Comparison of ENCODE assay signal across 17 cellular contexts in the genomic region with DNA sequence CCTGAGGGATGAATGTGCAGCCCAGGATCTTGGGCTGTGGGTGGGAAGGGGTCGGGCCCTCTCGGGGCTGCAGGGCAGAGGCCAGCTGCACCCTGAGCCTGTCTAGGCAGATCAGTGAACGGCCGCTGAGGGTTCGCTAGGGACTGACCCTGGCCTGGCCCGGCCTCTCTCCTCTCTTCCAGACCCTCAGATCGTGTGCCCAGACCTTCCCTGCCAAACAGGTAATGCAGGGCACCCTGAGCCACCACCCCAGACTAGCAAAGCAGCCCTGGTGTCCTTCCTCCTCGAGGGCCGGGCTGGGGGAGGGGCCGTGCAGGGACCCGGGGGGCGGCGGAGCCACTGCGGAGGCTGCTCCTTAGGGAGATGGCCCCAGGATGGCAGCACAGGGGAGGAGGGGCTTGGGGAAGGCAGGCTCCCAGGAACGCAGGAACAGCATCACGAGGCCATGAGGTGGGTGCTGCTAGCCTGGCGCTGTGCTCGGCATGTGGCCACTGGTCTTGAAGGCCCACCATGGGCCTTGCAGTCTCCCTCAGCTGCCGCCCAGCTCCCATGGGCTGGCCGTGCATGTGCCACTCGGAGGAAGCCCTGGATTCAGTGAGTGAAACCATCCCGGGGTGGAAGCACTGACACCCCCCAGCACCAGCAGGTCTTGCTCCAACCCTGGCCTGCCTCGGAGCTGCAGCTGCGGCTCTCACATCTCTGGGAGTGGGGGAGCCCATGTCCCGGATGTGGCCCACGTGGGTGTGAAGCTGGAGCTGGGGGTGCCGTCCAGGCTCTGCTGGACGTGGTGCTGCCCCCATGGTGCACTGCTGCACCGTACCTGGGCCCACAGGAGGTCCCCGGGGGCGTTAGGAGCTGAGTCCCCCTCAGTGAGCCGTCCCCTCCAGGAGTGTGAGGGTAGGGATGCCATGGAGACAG. TPM values are rescaled to one million over a fixed set of nuclear protein-coding genes. Genes with fewer than 3 reads are reported as not detected.
A peak's percentile ranks its signal among the peaks of the same experiment; 100 is the strongest.
DNase-seq lines count a peak whose midpoint lies in the region; ATAC-seq, FAIRE-seq and TF ChIP-seq lines count a peak whose summit lies in the region.
"Had no signal": no experiment of that assay in that cellular context is flagged by ENCODE, and none has a peak within 500 bp of the region (broad histone marks: within the 10 kb centered on the region; RNA-seq: fewer than 3 reads in every experiment).

No MANE protein-coding gene starts in this region.

- no peaks in the 10 kb centered on the region for H3K9me3 ChIP-seq in right lobe of liver
- no peaks in the 10 kb centered on the region for H3K9me3 ChIP-seq in HepG2 (ENCODE audit: low read length)
- H3K9me3 ChIP-seq in mucosa of descending colon = no peaks in the 10 kb centered on the region
- no peaks in the 10 kb centered on the region for H3K9me3 ChIP-seq in uterus
- H3K9me3 ChIP-seq: thyroid gland had no signal

- H3K4me2 ChIP-seq in HepG2 (ENCODE audit: low read depth, low read length) = no peak overlapping the region

- H3K4me3 ChIP-seq in right lobe of liver (no peak overlapping the region), HepG2 (replicated peaks in 1 of 3; ENCODE audit: insufficient read depth in 1 of 3, low read depth in 2 of 3, low read length in 3 of 3) (no peak overlapping the region), mucosa of descending colon (no peak overlapping the region), uterus (no peak overlapping the region)
- H3K4me3 ChIP-seq: thyroid gland had no signal

- no TSS peak for BruUV-seq in HepG2 (replicated peaks; lab: Mats Ljungman, UMichigan)

- H3K79me2 ChIP-seq in HepG2 (ENCODE audit: insufficient read depth, low read length) = no peaks in the 10 kb centered on the region

- no peak for TF ChIP-seq RAD21 in HepG2 (CRISPR knock-in tag; IDR thresholded peaks at IDR 0.05)

- peak; percentile 20 to 72 (median 57) for DNase-seq in right lobe of liver
- no peak for DNase-seq in HepG2 (ENCODE audit: low spot score)
- peak; percentile 2 for DNase-seq in endothelial cell (ENCODE audit: low spot score)
- DNase-seq in mucosa of descending colon = peak in 2 of 3 donors; percentile 16 to 44
- DNase-seq in uterus = peak; percentile 25 to 28
- DNase-seq in NCI-H2107 treated with DMSO at 0.1 percent for 48 hours (lab: John Stamatoyannopoulos, UW; ENCODE audit: unreplicated experiment) = no peak
- DNase-seq in NCI-H510A treated with DMSO at 0.1 percent for 48 hours (lab: John Stamatoyannopoulos, UW) = no peak
- DNase-seq: activated naive CD8-positive, alpha-beta T cell treated with anti-CD3 and anti-CD28 coated beads for 36 hours; DMS153; hypothalamus; NCI-H2081; NK-92 treated with Interleukin-12 subunit alpha and Interleukin-12 subunit beta, amount 100 ng/mL, for 24 hours; SIG-M5; thyroid gland had no signal

- H3K9me3 Mint-ChIP-seq in endothelial cell (ENCODE audit: unreplicated experiment) = no peaks in the 10 kb centered on the region
- H3K9me3 Mint-ChIP-seq: activated naive CD8-positive, alpha-beta T cell treated with anti-CD3 and anti-CD28 coated beads for 36 hours had no signal

- no peak for TF ChIP-seq CTCF in right lobe of liver (IDR thresholded peaks at IDR 0.05)
- no peak for TF ChIP-seq CTCF in HepG2 (CRISPR knock-in tag; IDR thresholded peaks at IDR 0.05)
- no peak for TF ChIP-seq CTCF in endothelial cell (IDR thresholded peaks at IDR 0.05; ENCODE audit: unreplicated experiment)
- TF ChIP-seq CTCF in mucosa of descending colon (IDR thresholded peaks at IDR 0.05) = no peak
- TF ChIP-seq CTCF in uterus (IDR thresholded peaks at IDR 0.05) = no peak

- no peaks in the 10 kb centered on the region for H3K4me1 Mint-ChIP-seq in endothelial cell (ENCODE audit: unreplicated experiment)
- H3K4me1 Mint-ChIP-seq: activated naive CD8-positive, alpha-beta T cell treated with anti-CD3 and anti-CD28 coated beads for 36 hours had no signal

- intact Hi-C loops in right lobe of liver (cut with DNase I) (no loop called here), HepG2 (cut with micrococcal nuclease; ENCODE audit: unreplicated experiment) (no loop called here), mucosa of descending colon (cut with DNase I, micrococcal nuclease) (no loop called here), uterus (cut with DNase I; ENCODE audit: low total_unique reads) (loop anchor here (10.0 kb wide), 1 partner anchor 952 kb away; no protein-coding TSS in a partner anchor)

- ATAC-seq in right lobe of liver (peak in 3 of 4 donors; percentile 1 to 4 (median 3)), HepG2 (no peak; the same call in 2 of the 3 replicates), mucosa of descending colon (no peak), GM21528 (IDR thresholded peaks at IDR 0.05; ENCODE audit: low FRiP score, unreplicated experiment) (no peak)
- ATAC-seq: HCT116 had no signal

- no peak for TF ChIP-seq POLR2A in right lobe of liver (IDR thresholded peaks at IDR 0.05)
- no peak for TF ChIP-seq POLR2A in HepG2 (IDR thresholded peaks at IDR 0.05; ENCODE audit: insufficient read depth in 1 of 2, low read depth in 2 of 2, low read length in 2 of 2)
- TF ChIP-seq POLR2A in uterus (IDR thresholded peaks at IDR 0.05) = no peak

- H3K4me1 ChIP-seq in right lobe of liver (no peaks in the 10 kb centered on the region), HepG2 (ENCODE audit: insufficient read depth, low read length) (no peaks in the 10 kb centered on the region), mucosa of descending colon (ENCODE audit: low read depth) (no peaks in the 10 kb centered on the region), uterus (peaks cover 0 to 3% of the 10 kb centered on the region in 2 donors)
- H3K4me1 ChIP-seq: thyroid gland had no signal

- no peaks in the 10 kb centered on the region for H4K20me1 ChIP-seq in HepG2 (ENCODE audit: insufficient read depth, low read length)

- CTCF ChIA-PET in HepG2 (lab: Yijun Ruan, JAX; ENCODE audit: low intra/inter-chr PET ratio, low total read pairs) = no interaction called here

- no peaks in the 10 kb centered on the region for H3K36me3 ChIP-seq in right lobe of liver
- H3K36me3 ChIP-seq in HepG2 (replicated peaks in 1 of 2; ENCODE audit: control insufficient read depth in 1 of 2, insufficient read depth in 2 of 2, low read length in 2 of 2) = no peaks in the 10 kb centered on the region
- no peaks in the 10 kb centered on the region for H3K36me3 ChIP-seq in mucosa of descending colon (ENCODE audit: low read depth)
- no peaks in the 10 kb centered on the region for H3K36me3 ChIP-seq in uterus

- TF ChIP-seq EP300 in HepG2 (IDR thresholded peaks at IDR 0.05; ENCODE audit: low read depth in 2 of 2, low read length in 2 of 2) (no peak), HepG2 (CRISPR knock-in tag; IDR thresholded peaks at IDR 0.05; ENCODE audit: borderline replicate concordance) (no peak)

- peaks cover 25% of the 10 kb centered on the region for H3K36me3 Mint-ChIP-seq in endothelial cell (ENCODE audit: low read depth, unreplicated experiment)
- H3K36me3 Mint-ChIP-seq: activated naive CD8-positive, alpha-beta T cell treated with anti-CD3 and anti-CD28 coated beads for 36 hours had no signal

- no peak for FAIRE-seq in HepG2 (lab: Jason Lieb, UNC)

- no peaks in the 10 kb centered on the region for H3K27me3 ChIP-seq in right lobe of liver
- H3K27me3 ChIP-seq in HepG2 (ENCODE audit: control insufficient read depth in 1 of 2, insufficient read depth in 2 of 2, low read length in 2 of 2) = peaks cover 1 to 2% of the 10 kb centered on the region in 2 experiments; a peak in 1 of 5 replicates
- no peaks in the 10 kb centered on the region for H3K27me3 ChIP-seq in uterus
- H3K27me3 ChIP-seq: thyroid gland had no signal

- H2AFZ ChIP-seq in HepG2 (ENCODE audit: low read length) = no peak overlapping the region

- 50% methylated on average over 3 of the region's 32 CpGs for WGBS in right lobe of liver (ENCODE audit: insufficient coverage, low coverage, low lambda C conversion rate, missing lambda C conversion rate)
- 61% methylated on average over 2 of the region's 32 CpGs for WGBS in HepG2 (ENCODE audit: low lambda C conversion rate)

- peaks cover 14% of the 10 kb centered on the region for H3K27me3 Mint-ChIP-seq in endothelial cell (ENCODE audit: unreplicated experiment)
- H3K27me3 Mint-ChIP-seq: activated naive CD8-positive, alpha-beta T cell treated with anti-CD3 and anti-CD28 coated beads for 36 hours had no signal

- H3K27ac ChIP-seq in right lobe of liver (no peak overlapping the region), HepG2 (ENCODE audit: extremely low read length, insufficient read depth, low read length) (no peak overlapping the region), uterus (no peak overlapping the region)
- H3K27ac ChIP-seq: thyroid gland had no signal

- in situ Hi-C loops in HepG2 (cut with HindIII; ENCODE audit: extremely low pct_ligation_motif_present, low pct_unique_long_range_greater_than_20kb) = no loop called here

- H3K9ac ChIP-seq in HepG2 (ENCODE audit: insufficient read depth, low read depth, low read length) = no peak overlapping the region

- no peak overlapping the region for H3K27ac Mint-ChIP-seq in endothelial cell (ENCODE audit: unreplicated experiment)
- H3K27ac Mint-ChIP-seq: activated naive CD8-positive, alpha-beta T cell treated with anti-CD3 and anti-CD28 coated beads for 36 hours had no signal

- no peak overlapping the region for H3K4me3 Mint-ChIP-seq in endothelial cell (ENCODE audit: unreplicated experiment)
- H3K4me3 Mint-ChIP-seq: activated naive CD8-positive, alpha-beta T cell treated with anti-CD3 and anti-CD28 coated beads for 36 hours had no signal

- POLR2A ChIA-PET in HepG2 (lab: Yijun Ruan, JAX) = no interaction called here

RNA-seq across cellular contexts. Expression of gene COL6A2, which starts 28.7 kb away (rescaled TPM):
- total RNA-seq in right lobe of liver (10 to 100 TPM; 17.3 to 81.7 (median 38.4) TPM), HepG2 (2016; rRNA removed; fragmentation: Illumina TruSeq; extraction: Trizol) (0.07 and 0.14 TPM in 2 replicates), endothelial cell (ENCODE audit: unreplicated experiment) (378 TPM), mucosa of descending colon (100 to 1,000 TPM in 2 of 3 donors, 10 to 100 TPM in 1; 65.1 to 858 (median 191) TPM), uterus (1,000 to 10,000 TPM in 2 of 4 donors, 100 to 1,000 TPM in 2; 321 to 1,200 (median 948) TPM)
- total RNA-seq in HepG2 (2016; cell fraction: cytosol; rRNA removed; fragmentation: Illumina TruSeq; extraction: Trizol; ENCODE audit: low read depth) = not detected in 2 replicates
- total RNA-seq in HepG2 (2016; cell fraction: insoluble cytoplasmic fraction; rRNA removed; fragmentation: Illumina TruSeq; extraction: Trizol) = 0.06 TPM in 1 of 2 replicates, not detected in the other
- total RNA-seq in HepG2 (2016; cell fraction: membrane; rRNA removed; fragmentation: Illumina TruSeq; extraction: Trizol) = not detected in 2 replicates
- 0.13 and 0.22 TPM in 2 replicates for total RNA-seq in HepG2 (2016; cell fraction: nucleus; rRNA removed; fragmentation: Illumina TruSeq; extraction: Trizol)
- 0.41 and 1.6 TPM in 2 replicates for polyA plus RNA-seq in HepG2 (2011; rRNA removed)
- polyA plus RNA-seq in HepG2 (2011; cell fraction: cytosol; rRNA removed) = 0.27 and 0.31 TPM in 2 replicates
- polyA plus RNA-seq in HepG2 (2011; cell fraction: nucleus; rRNA removed) = 8.5 and 10.4 TPM in 2 replicates
- 0.36 and 0.81 TPM in 2 replicates for polyA plus RNA-seq in HepG2 (2012)
- not detected in 2 replicates for polyA plus RNA-seq in HepG2 (2016; cell fraction: cytosol; fragmentation: Illumina TruSeq; extraction: Trizol; ENCODE audit: low read depth)
- not detected in 2 replicates for polyA plus RNA-seq in HepG2 (2016; cell fraction: insoluble cytoplasmic fraction; fragmentation: Illumina TruSeq; extraction: Trizol; ENCODE audit: low read depth)
- polyA plus RNA-seq in HepG2 (2016; cell fraction: membrane; fragmentation: Illumina TruSeq; extraction: Trizol; ENCODE audit: low read depth) = not detected in 2 replicates
- polyA plus RNA-seq in HepG2 (2016; cell fraction: nucleus; fragmentation: Illumina TruSeq; extraction: Trizol; ENCODE audit: insufficient read depth, low read depth) = 0.48 and 0.69 TPM in 2 replicates
- polyA minus RNA-seq in HepG2 (2011; rRNA and poly(A)+ RNA removed; ENCODE audit: low replicate concordance) = 0.44 TPM in 1 of 2 replicates, not detected in the other
- polyA minus RNA-seq in HepG2 (2011; cell fraction: cytosol; rRNA and poly(A)+ RNA removed) = not detected in 2 replicates
- polyA minus RNA-seq in HepG2 (2011; cell fraction: nucleus; rRNA and poly(A)+ RNA removed) = 0.52 and 1.2 TPM in 2 replicates

RNA-seq across cellular contexts. Expression of gene FTCD, which starts 28.8 kb away (rescaled TPM):
- total RNA-seq in right lobe of liver = 100 to 1,000 TPM; 141 to 668 (median 417) TPM
- total RNA-seq in HepG2 (2016; rRNA removed; fragmentation: Illumina TruSeq; extraction: Trizol) = 78.5 and 105 TPM in 2 replicates
- total RNA-seq in HepG2 (2016; cell fraction: cytosol; rRNA removed; fragmentation: Illumina TruSeq; extraction: Trizol; ENCODE audit: low read depth) = 13.1 and 13.2 TPM in 2 replicates
- 61.2 and 115 TPM in 2 replicates for total RNA-seq in HepG2 (2016; cell fraction: insoluble cytoplasmic fraction; rRNA removed; fragmentation: Illumina TruSeq; extraction: Trizol)
- 21.0 and 27.4 TPM in 2 replicates for total RNA-seq in HepG2 (2016; cell fraction: membrane; rRNA removed; fragmentation: Illumina TruSeq; extraction: Trizol)
- total RNA-seq in HepG2 (2016; cell fraction: nucleus; rRNA removed; fragmentation: Illumina TruSeq; extraction: Trizol) = 94.5 and 110 TPM in 2 replicates
- polyA plus RNA-seq in HepG2 (2011; rRNA removed) = 75.7 and 112 TPM in 2 replicates
- 34.7 and 61.2 TPM in 2 replicates for polyA plus RNA-seq in HepG2 (2011; cell fraction: cytosol; rRNA removed)
- polyA plus RNA-seq in HepG2 (2011; cell fraction: nucleus; rRNA removed) = 656 and 751 TPM in 2 replicates
- 108 and 140 TPM in 2 replicates for polyA plus RNA-seq in HepG2 (2012)
- 11.0 and 12.4 TPM in 2 replicates for polyA plus RNA-seq in HepG2 (2016; cell fraction: cytosol; fragmentation: Illumina TruSeq; extraction: Trizol; ENCODE audit: low read depth)
- polyA plus RNA-seq in HepG2 (2016; cell fraction: insoluble cytoplasmic fraction; fragmentation: Illumina TruSeq; extraction: Trizol; ENCODE audit: low read depth) = 47.9 and 52.0 TPM in 2 replicates
- polyA plus RNA-seq in HepG2 (2016; cell fraction: membrane; fragmentation: Illumina TruSeq; extraction: Trizol; ENCODE audit: low read depth) = 11.9 and 17.7 TPM in 2 replicates
- 369 and 379 TPM in 2 replicates for polyA plus RNA-seq in HepG2 (2016; cell fraction: nucleus; fragmentation: Illumina TruSeq; extraction: Trizol; ENCODE audit: insufficient read depth, low read depth)
- polyA minus RNA-seq in HepG2 (2011; rRNA and poly(A)+ RNA removed; ENCODE audit: low replicate concordance) = 0.42 and 84.7 TPM in 2 replicates
- polyA minus RNA-seq in HepG2 (2011; cell fraction: cytosol; rRNA and poly(A)+ RNA removed) = 33.3 and 39.2 TPM in 2 replicates
- 93.9 and 118 TPM in 2 replicates for polyA minus RNA-seq in HepG2 (2011; cell fraction: nucleus; rRNA and poly(A)+ RNA removed)
- 1.5 TPM for total RNA-seq in endothelial cell (ENCODE audit: unreplicated experiment)
- 1 to 10 TPM in 1 of 3 donors, under 1 TPM in 1, not detected in 1; 0.36 to 2.1 TPM for total RNA-seq in mucosa of descending colon
- 1 to 10 TPM in 2 of 4 donors, not detected in 2; 4.5 to 7.0 TPM for total RNA-seq in uterus
- total RNA-seq: M059J had no signal

RNA-seq across cellular contexts. Expression of gene SPATC1L, which starts 57.7 kb away (rescaled TPM):
- total RNA-seq in right lobe of liver (1 to 10 TPM in 1 of 6 experiments, under 1 TPM in 3, not detected in 2; 0.31 to 1.7 (median 0.51) TPM), HepG2 (2016; rRNA removed; fragmentation: Illumina TruSeq; extraction: Trizol) (2.8 and 3.3 TPM in 2 replicates), endothelial cell (ENCODE audit: unreplicated experiment) (25.3 TPM), mucosa of descending colon (10 to 100 TPM in 1 of 3 donors, 1 to 10 TPM in 2; 4.6 to 10.9 (median 4.6) TPM), uterus (1 to 10 TPM in 3 of 4 donors, not detected in 1; 4.9 to 10.0 (median 6.4) TPM)
- total RNA-seq in HepG2 (2016; cell fraction: cytosol; rRNA removed; fragmentation: Illumina TruSeq; extraction: Trizol; ENCODE audit: low read depth) = 2.1 and 2.7 TPM in 2 replicates
- 3.0 and 3.3 TPM in 2 replicates for total RNA-seq in HepG2 (2016; cell fraction: insoluble cytoplasmic fraction; rRNA removed; fragmentation: Illumina TruSeq; extraction: Trizol)
- 3.0 and 3.8 TPM in 2 replicates for total RNA-seq in HepG2 (2016; cell fraction: membrane; rRNA removed; fragmentation: Illumina TruSeq; extraction: Trizol)
- 1.5 and 1.7 TPM in 2 replicates for total RNA-seq in HepG2 (2016; cell fraction: nucleus; rRNA removed; fragmentation: Illumina TruSeq; extraction: Trizol)
- polyA plus RNA-seq in HepG2 (2011; rRNA removed) = 1.4 and 2.6 TPM in 2 replicates
- polyA plus RNA-seq in HepG2 (2011; cell fraction: cytosol; rRNA removed) = 1.4 and 2.8 TPM in 2 replicates
- polyA plus RNA-seq in HepG2 (2011; cell fraction: nucleus; rRNA removed) = 9.6 and 9.7 TPM in 2 replicates
- polyA plus RNA-seq in HepG2 (2012) = 7.3 and 10.9 TPM in 2 replicates
- 5.4 and 5.7 TPM in 2 replicates for polyA plus RNA-seq in HepG2 (2016; cell fraction: cytosol; fragmentation: Illumina TruSeq; extraction: Trizol; ENCODE audit: low read depth)
- 5.9 and 7.1 TPM in 2 replicates for polyA plus RNA-seq in HepG2 (2016; cell fraction: insoluble cytoplasmic fraction; fragmentation: Illumina TruSeq; extraction: Trizol; ENCODE audit: low read depth)
- polyA plus RNA-seq in HepG2 (2016; cell fraction: membrane; fragmentation: Illumina TruSeq; extraction: Trizol; ENCODE audit: low read depth) = 6.0 and 7.3 TPM in 2 replicates
- 5.8 and 6.5 TPM in 2 replicates for polyA plus RNA-seq in HepG2 (2016; cell fraction: nucleus; fragmentation: Illumina TruSeq; extraction: Trizol; ENCODE audit: insufficient read depth, low read depth)
- 2.4 and 3.4 TPM in 2 replicates for polyA minus RNA-seq in HepG2 (2011; rRNA and poly(A)+ RNA removed; ENCODE audit: low replicate concordance)
- polyA minus RNA-seq in HepG2 (2011; cell fraction: cytosol; rRNA and poly(A)+ RNA removed) = 3.4 and 5.6 TPM in 2 replicates
- polyA minus RNA-seq in HepG2 (2011; cell fraction: nucleus; rRNA and poly(A)+ RNA removed) = 0.77 and 1.6 TPM in 2 replicates

Comparison
In these comparisons a context has a peak if more than half of its experiments do, and no peak if none do; other contexts are left out.
1. ATAC-seq: peak in right lobe of liver (3 of 4); none in HepG2 (single experiment), mucosa of descending colon (single experiment) and GM21528 (single experiment).
2. DNase-seq: peak in right lobe of liver (3 of 3), endothelial cell (single experiment), mucosa of descending colon (2 of 3) and uterus (2 of 2); none in HepG2 (single experiment), NCI-H2107 treated with DMSO at 0.1 percent for 48 hours (single experiment) and NCI-H510A treated with DMSO at 0.1 percent for 48 hours (single experiment).
3. RNA of gene COL6A2, which starts 28.7 kb away (total RNA-seq): 321 to 1,200 TPM in uterus, 378 TPM in endothelial cell (single experiment), 65.1 to 858 TPM in mucosa of descending colon and 17.3 to 81.7 TPM in right lobe of liver; 0.06 to 0.22 TPM in HepG2; every median in the first group is over 10 times any median in the second.